In the genomic region with DNA sequence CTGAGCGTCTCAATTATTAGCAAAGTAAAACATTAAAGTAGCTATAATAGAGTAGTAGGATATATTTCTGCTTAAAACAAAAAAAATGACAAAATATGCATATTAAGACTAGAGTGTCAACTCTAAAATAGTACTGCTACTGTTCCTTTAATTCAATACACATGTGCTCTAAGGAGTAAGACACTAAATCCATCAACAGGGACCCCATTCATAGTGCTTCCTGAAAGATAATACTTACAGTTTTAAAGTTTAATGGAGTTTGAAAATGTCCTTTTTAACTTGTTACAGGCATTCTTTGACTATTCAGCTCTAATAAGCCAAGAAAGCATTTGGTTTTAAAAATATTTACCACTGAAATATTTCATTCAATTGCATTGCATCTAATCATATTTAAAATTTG, we compare ENCODE assay signal across 1 cellular context.
TF ChIP-seq lines count a peak whose summit lies in the region.

No MANE protein-coding gene starts in this region.

TF ChIP-seq in HCT116, 20 proteins besides CTCF, POLR2A, EP300 and RAD21 (continued from another document):
- TF ChIP-seq, protein P1, sequence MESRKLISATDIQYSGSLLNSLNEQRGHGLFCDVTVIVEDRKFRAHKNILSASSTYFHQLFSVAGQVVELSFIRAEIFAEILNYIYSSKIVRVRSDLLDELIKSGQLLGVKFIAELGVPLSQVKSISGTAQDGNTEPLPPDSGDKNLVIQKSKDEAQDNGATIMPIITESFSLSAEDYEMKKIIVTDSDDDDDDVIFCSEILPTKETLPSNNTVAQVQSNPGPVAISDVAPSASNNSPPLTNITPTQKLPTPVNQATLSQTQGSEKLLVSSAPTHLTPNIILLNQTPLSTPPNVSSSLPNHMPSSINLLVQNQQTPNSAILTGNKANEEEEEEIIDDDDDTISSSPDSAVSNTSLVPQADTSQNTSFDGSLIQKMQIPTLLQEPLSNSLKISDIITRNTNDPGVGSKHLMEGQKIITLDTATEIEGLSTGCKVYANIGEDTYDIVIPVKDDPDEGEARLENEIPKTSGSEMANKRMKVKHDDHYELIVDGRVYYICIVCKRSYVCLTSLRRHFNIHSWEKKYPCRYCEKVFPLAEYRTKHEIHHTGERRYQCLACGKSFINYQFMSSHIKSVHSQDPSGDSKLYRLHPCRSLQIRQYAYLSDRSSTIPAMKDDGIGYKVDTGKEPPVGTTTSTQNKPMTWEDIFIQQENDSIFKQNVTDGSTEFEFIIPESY (IDR thresholded peaks at IDR 0.05; ENCODE audit: extremely low read depth, insufficient replicate concordance, low read length) = no peak
- no peak for TF ChIP-seq POLR2AphosphoS5 (IDR thresholded peaks at IDR 0.05; ENCODE audit: low read depth, low read length)
